Comparison of ENCODE assay signal across 8 cellular contexts in the genomic region with DNA sequence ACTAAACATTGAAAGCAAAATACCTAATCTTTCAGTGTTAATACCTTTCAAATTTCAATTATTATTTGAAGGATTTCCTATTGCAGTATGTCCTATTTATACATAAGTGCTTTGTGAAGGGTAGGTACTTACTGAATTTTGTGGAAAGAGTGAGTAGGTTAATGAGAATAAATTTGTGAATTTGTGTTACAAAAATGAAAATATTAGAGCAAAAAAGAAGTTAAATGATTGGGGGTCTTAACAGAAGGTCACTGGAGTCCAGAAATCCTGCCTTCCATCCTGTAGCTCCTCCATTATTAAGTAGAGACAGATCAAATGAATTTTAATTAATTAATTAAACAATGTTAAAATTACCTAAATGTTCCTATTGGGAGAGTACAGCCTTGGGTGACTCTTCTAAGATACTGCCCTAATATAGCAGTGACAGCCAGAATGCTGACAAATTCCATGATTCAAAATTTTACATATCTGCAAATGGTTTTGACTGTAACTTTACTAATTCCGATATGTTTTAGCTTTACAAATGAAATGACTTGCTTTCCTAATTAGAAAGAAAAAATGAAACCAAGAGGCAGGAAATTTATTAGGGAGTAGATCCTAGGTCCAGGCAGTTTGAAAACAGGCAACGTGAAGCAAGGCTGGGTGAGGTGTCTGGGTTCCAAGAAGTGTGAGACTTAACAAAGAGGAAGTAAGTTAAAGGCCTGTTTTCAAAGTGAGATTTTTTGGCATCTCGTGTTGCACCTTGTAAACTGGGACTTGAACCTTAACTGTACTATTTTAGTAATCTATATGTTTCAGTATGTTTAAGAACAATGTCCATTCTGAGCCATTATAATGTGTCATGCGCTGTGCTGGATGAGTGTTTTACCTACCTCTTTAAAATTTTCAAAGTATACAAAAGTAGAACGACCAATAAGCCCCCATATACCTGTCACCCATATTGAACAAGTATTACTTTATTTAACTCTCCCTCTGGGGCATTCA. TPM values are rescaled to one million over a fixed set of nuclear protein-coding genes. Genes with fewer than 3 reads are reported as not detected.
DNase-seq lines count a peak whose midpoint lies in the region; ATAC-seq and TF ChIP-seq lines count a peak whose summit lies in the region.

No MANE protein-coding gene starts in this region.

- H3K27ac ChIP-seq in suprapubic skin (no peak overlapping the region), PC-9 (no peak overlapping the region)

- peak overlapping the region; percentile 40 for H3K4me3 ChIP-seq in suprapubic skin
- H3K4me3 ChIP-seq in PC-9, result no peak overlapping the region

- ATAC-seq in HG03175 (IDR thresholded peaks at IDR 0.05; ENCODE audit: unreplicated experiment), result peak; percentile 34

- CTCF ChIA-PET in PC-9 (lab: Charles Lee), result no interaction called here

- H3F3A ChIP-seq in PC-9 (ENCODE audit: insufficient read depth, low read depth), result no peaks in the 10 kb centered on the region

- no peak overlapping the region for H3K4me2 ChIP-seq in PC-9

- POLR2A ChIA-PET in PC-9 (lab: Charles Lee; ENCODE audit: unreplicated experiment), result no interaction called here

- 72% methylated on average over 5 of the region's 5 CpGs for WGBS in suprapubic skin

- TF ChIP-seq CTCF in suprapubic skin (IDR thresholded peaks at IDR 0.05) (no peak), PC-9 (conservative IDR thresholded peaks at IDR 0.05) (no peak)

- H3K36me3 ChIP-seq in suprapubic skin (no peaks in the 10 kb centered on the region), PC-9 (ENCODE audit: low read depth) (no peaks in the 10 kb centered on the region)

- H2AFZ ChIP-seq in PC-9, result no peak overlapping the region

- H3K27me3 ChIP-seq in suprapubic skin (no peaks in the 10 kb centered on the region), PC-9 (ENCODE audit: insufficient read depth, low read depth) (no peaks in the 10 kb centered on the region)

- H3K9me2 ChIP-seq in PC-9 (ENCODE audit: insufficient read depth), result no peaks in the 10 kb centered on the region

- peak; percentile 18 for DNase-seq in activated naive CD4-positive, alpha-beta T cell treated with Interleukin-2 at 50 U/mL for 16 hours
- DNase-seq in activated naive CD4-positive, alpha-beta T cell treated with anti-CD3 and anti-CD28 coated beads, Interleukin-2, amount 50 U/mL, for 16 hours, result no peak
- DNase-seq in activated T-cell treated with anti-CD3 and anti-CD28 coated beads, Interleukin-2, amount 50 U/mL, for 48 hours, result peak; percentile 38 to 43
- DNase-seq in suprapubic skin (ENCODE audit: low spot score in 2 of 2) (no peak), DMS53 treated with DMSO at 0.1 percent for 48 hours (lab: John Stamatoyannopoulos, UW; ENCODE audit: unreplicated experiment) (no peak), COLO829 (ENCODE audit: low spot score) (no peak), PC-9 (no peak)

- H3K9me3 ChIP-seq in suprapubic skin (no peaks in the 10 kb centered on the region), PC-9 (ENCODE audit: insufficient read depth, low read depth) (no peaks in the 10 kb centered on the region)

- TF ChIP-seq POLR2A in suprapubic skin (IDR thresholded peaks at IDR 0.05), result no peak

- no peaks in the 10 kb centered on the region for H3K79me2 ChIP-seq in PC-9 (ENCODE audit: low read depth)

- BruUV-seq in PC-9 (replicated peaks; lab: Mats Ljungman, UMichigan), result no TSS peak

- H3K4me1 ChIP-seq in suprapubic skin (peaks cover 19% of the 10 kb centered on the region), PC-9 (replicated peaks; ENCODE audit: insufficient read depth) (no peaks in the 10 kb centered on the region)

- intact Hi-C loops in PC-9 (cut with micrococcal nuclease; ENCODE audit: unreplicated experiment), result no loop called here

- TF ChIP-seq EP300 in suprapubic skin (IDR thresholded peaks at IDR 0.05), result no peak

- H4K20me1 ChIP-seq in PC-9 (ENCODE audit: insufficient read depth), result no peaks in the 10 kb centered on the region

RNA-seq across cellular contexts. Expression of a gene that starts 1.5 kb away (rescaled TPM):
- total RNA-seq in suprapubic skin, result 1 to 10 TPM; 1.3 to 6.2 (median 2.3) TPM
- total RNA-seq in PC-9 (2021), result not detected in 2 replicates

Comparison
In these comparisons a context has a peak if more than half of its experiments do, and no peak if none do; other contexts are left out.
1. DNase-seq: peak in activated naive CD4-positive, alpha-beta T cell treated with Interleukin-2 at 50 U/mL for 16 hours (single experiment) and activated T-cell treated with anti-CD3 and anti-CD28 coated beads, Interleukin-2, amount 50 U/mL, for 48 hours (2 of 2); none in activated naive CD4-positive, alpha-beta T cell treated with anti-CD3 and anti-CD28 coated beads, Interleukin-2, amount 50 U/mL, for 16 hours (single experiment), suprapubic skin (0 of 2), DMS53 treated with DMSO at 0.1 percent for 48 hours (single experiment), COLO829 (single experiment) and PC-9 (0 of 2).